Comparison of ENCODE assay signal across 1 cellular context in the genomic region with DNA sequence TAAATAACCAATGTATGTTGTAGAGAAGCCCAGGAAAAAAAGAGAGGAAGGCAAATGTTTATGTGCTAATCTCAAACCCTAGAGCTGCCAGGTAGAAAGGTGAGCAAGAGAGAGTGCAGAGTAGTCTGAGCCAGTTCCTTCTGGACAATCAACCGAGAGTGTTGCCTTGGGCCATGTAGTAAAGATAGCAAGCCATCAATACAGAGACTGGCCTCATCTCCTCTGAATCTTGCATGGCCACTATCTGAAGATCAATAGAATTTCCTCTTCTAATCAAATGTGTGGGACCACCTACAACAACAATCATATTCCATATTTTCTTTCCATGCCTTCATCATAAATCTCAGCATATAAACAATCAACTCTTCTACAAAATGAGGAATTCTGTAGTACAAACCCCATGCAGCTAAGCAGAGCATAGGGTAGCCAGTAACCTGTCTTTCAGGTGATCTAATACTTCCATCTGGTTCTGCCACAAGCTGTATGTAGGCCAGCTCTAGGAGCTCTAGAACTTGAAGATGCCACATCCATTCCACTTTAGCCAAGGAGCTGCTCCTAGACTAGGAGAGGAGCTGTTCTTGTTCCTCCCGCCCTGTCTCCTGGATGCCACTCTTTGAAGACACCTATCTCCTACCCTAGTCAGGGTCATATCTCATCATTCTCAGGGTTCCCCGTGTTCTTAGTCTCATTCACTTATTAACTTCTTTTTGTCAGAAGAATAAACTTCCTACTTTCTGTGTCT.
TF ChIP-seq lines count a peak whose summit lies in the region.

No MANE protein-coding gene starts in this region.

TF ChIP-seq in IMR-90, 13 proteins besides CTCF, POLR2A, EP300 and RAD21:
- TF ChIP-seq MAZ (IDR thresholded peaks at IDR 0.05; ENCODE audit: borderline replicate concordance, low read depth, low read length): no peak
- no peak for TF ChIP-seq RFX5 (IDR thresholded peaks at IDR 0.05; ENCODE audit: low read depth, low read length)
- no peak for TF ChIP-seq NFE2L2 (IDR thresholded peaks at IDR 0.05; ENCODE audit: low read depth, low read length)
- TF ChIP-seq, protein P1, sequence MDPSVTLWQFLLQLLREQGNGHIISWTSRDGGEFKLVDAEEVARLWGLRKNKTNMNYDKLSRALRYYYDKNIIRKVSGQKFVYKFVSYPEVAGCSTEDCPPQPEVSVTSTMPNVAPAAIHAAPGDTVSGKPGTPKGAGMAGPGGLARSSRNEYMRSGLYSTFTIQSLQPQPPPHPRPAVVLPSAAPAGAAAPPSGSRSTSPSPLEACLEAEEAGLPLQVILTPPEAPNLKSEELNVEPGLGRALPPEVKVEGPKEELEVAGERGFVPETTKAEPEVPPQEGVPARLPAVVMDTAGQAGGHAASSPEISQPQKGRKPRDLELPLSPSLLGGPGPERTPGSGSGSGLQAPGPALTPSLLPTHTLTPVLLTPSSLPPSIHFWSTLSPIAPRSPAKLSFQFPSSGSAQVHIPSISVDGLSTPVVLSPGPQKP (IDR thresholded peaks at IDR 0.05; ENCODE audit: borderline replicate concordance, low read depth, low read length): no peak
- no peak for TF ChIP-seq CEBPB (IDR thresholded peaks at IDR 0.05; ENCODE audit: low read depth, low read length)
- TF ChIP-seq RCOR1 (IDR thresholded peaks at IDR 0.05; ENCODE audit: insufficient replicate concordance, low read length): no peak
- TF ChIP-seq SMC3 (IDR thresholded peaks at IDR 0.05; ENCODE audit: low read depth, low read length): no peak
- TF ChIP-seq MAFK (IDR thresholded peaks at IDR 0.05; ENCODE audit: low read depth, low read length): no peak
- TF ChIP-seq BHLHE40 (IDR thresholded peaks at IDR 0.05; ENCODE audit: low read depth, low read length): no peak
- no peak for TF ChIP-seq CHD1 (IDR thresholded peaks at IDR 0.05; ENCODE audit: low read depth, low read length)
- TF ChIP-seq, protein P2, sequence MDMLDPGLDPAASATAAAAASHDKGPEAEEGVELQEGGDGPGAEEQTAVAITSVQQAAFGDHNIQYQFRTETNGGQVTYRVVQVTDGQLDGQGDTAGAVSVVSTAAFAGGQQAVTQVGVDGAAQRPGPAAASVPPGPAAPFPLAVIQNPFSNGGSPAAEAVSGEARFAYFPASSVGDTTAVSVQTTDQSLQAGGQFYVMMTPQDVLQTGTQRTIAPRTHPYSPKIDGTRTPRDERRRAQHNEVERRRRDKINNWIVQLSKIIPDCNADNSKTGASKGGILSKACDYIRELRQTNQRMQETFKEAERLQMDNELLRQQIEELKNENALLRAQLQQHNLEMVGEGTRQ (IDR thresholded peaks at IDR 0.05; ENCODE audit: low read depth, low read length): no peak
